In genomic region chr21:25801217-25802015, GRCh38 we compare ENCODE assay signal across 1 cellular context.
TF ChIP-seq lines count a peak whose summit lies in the region.

No MANE protein-coding gene starts in this region.

TF ChIP-seq in HepG2, 621 proteins besides CTCF, POLR2A, EP300 and RAD21 (continued from another document):
- TF ChIP-seq MXD3 (CRISPR knock-in tag; IDR thresholded peaks at IDR 0.05) (no peak), ZNF547 (CRISPR knock-in tag; IDR thresholded peaks at IDR 0.05) (no peak), ZNF772 (CRISPR knock-in tag; IDR thresholded peaks at IDR 0.05) (no peak), IRF2 (CRISPR knock-in tag; IDR thresholded peaks at IDR 0.05) (no peak), ATF7-NPFF (CRISPR knock-in tag; IDR thresholded peaks at IDR 0.05; ENCODE audit: low read depth) (no peak), RERE (CRISPR knock-in tag; IDR thresholded peaks at IDR 0.05; ENCODE audit: low read depth) (no peak), YY1 (IDR thresholded peaks at IDR 0.05; ENCODE audit: insufficient read depth, insufficient replicate concordance, low read depth, low read length) (peak; percentile 34), ZC3H13 (CRISPR knock-in tag; IDR thresholded peaks at IDR 0.05) (no peak), ATM (IDR thresholded peaks at IDR 0.05; ENCODE audit: borderline replicate concordance) (no peak)
